In genomic region chr4:24570172-24570571, GRCh38 we compare ENCODE assay signal across 19 cellular contexts. TPM values are rescaled to one million over a fixed set of nuclear protein-coding genes. Genes with fewer than 3 reads are reported as not detected.
DNase-seq lines count a peak whose midpoint lies in the region; ATAC-seq, FAIRE-seq and TF ChIP-seq lines count a peak whose summit lies in the region.
"Had no signal": no experiment of that assay in that cellular context is flagged by ENCODE, and none has a peak within 500 bp of the region (broad histone marks: within the 10 kb centered on the region; RNA-seq: fewer than 3 reads in every experiment).

No MANE protein-coding gene starts in this region.

- no peak overlapping the region for H3K4me3 Mint-ChIP-seq in activated CD4-positive, alpha-beta memory T cell treated with anti-CD3 and anti-CD28 coated beads for 36 hours
- no peak overlapping the region for H3K4me3 Mint-ChIP-seq in activated CD4-positive, alpha-beta memory T cell treated with anti-CD3 and anti-CD28 coated beads, Interleukin-2, amount 10 ng/mL, durations not matched to agents 7 days and 5 days
- H3K4me3 Mint-ChIP-seq in naive thymus-derived CD4-positive, alpha-beta T cell, result peak overlapping the region in 8 of 10 donors; percentile 21 to 71 (median 44)
- H3K4me3 Mint-ChIP-seq: CD14-positive monocyte had no signal

- intact Hi-C loops in activated CD4-positive, alpha-beta memory T cell treated with anti-CD3 and anti-CD28 coated beads for 36 hours (cut with micrococcal nuclease), result loop anchor here (1.0 to 2.0 kb wide), 2 partner anchors 8 to 13 kb away; no protein-coding TSS in a partner anchor
- intact Hi-C loops in naive thymus-derived CD4-positive, alpha-beta T cell (cut with micrococcal nuclease), result no loop called here

- CTCF ChIA-PET in activated CD4-positive, alpha-beta memory T cell treated with anti-CD3 and anti-CD28 coated beads for 36 hours (lab: Charles Lee), result interaction anchor here (0.6 kb wide), 1 partner anchor 34 kb away, joined by 4 read pairs; no protein-coding TSS in a partner anchor
- CTCF ChIA-PET in activated CD4-positive, alpha-beta memory T cell treated with anti-CD3 and anti-CD28 coated beads, Interleukin-2, amount 10 ng/mL, durations not matched to agents 7 days and 5 days (lab: Charles Lee), result interaction anchor here (1.7 kb wide), 1 partner anchor 19 kb away, joined by 5 read pairs; no protein-coding TSS in a partner anchor
- CTCF ChIA-PET in naive thymus-derived CD4-positive, alpha-beta T cell (lab: Charles Lee), result no interaction called here

- H3K4me3 ChIP-seq in SU-DHL-6 (ENCODE audit: insufficient read depth, low read length, poor library complexity, severe bottlenecking), result no peak overlapping the region
- no peak overlapping the region for H3K4me3 ChIP-seq in naive thymus-derived CD4-positive, alpha-beta T cell (ENCODE audit: low read length)
- H3K4me3 ChIP-seq in small intestine (ENCODE audit: low read depth in 1 of 2, low read length in 2 of 2), result no peak overlapping the region
- H3K4me3 ChIP-seq: heart left ventricle, PC-9, SK-N-MC, upper lobe of right lung had no signal

- H3K27ac ChIP-seq in SU-DHL-6 (ENCODE audit: low read depth, low read length), result no peak overlapping the region
- H3K27ac ChIP-seq in naive thymus-derived CD4-positive, alpha-beta T cell (ENCODE audit: low read depth, low read length), result no peak overlapping the region
- H3K27ac ChIP-seq in small intestine (ENCODE audit: low read depth in 1 of 2, low read length in 1 of 2), result no peak overlapping the region
- H3K27ac ChIP-seq: heart left ventricle, PC-9, SK-N-MC, upper lobe of right lung had no signal

- H3K36me3 Mint-ChIP-seq in activated CD4-positive, alpha-beta memory T cell treated with anti-CD3 and anti-CD28 coated beads for 36 hours, result peaks cover 62% of the 10 kb centered on the region
- H3K36me3 Mint-ChIP-seq in activated CD4-positive, alpha-beta memory T cell treated with anti-CD3 and anti-CD28 coated beads, Interleukin-2, amount 10 ng/mL, durations not matched to agents 7 days and 5 days (ENCODE audit: low read depth), result peaks cover 88% of the 10 kb centered on the region
- H3K36me3 Mint-ChIP-seq in naive thymus-derived CD4-positive, alpha-beta T cell, result peaks cover 7 to 62% (median 47%) of the 10 kb centered on the region in 5 donors

- H3K9me3 ChIP-seq in SU-DHL-6 (ENCODE audit: insufficient read depth, low read length) (no peaks in the 10 kb centered on the region), small intestine (ENCODE audit: control insufficient read depth, low read depth) (no peaks in the 10 kb centered on the region)
- no peaks in the 10 kb centered on the region for H3K9me3 ChIP-seq in naive thymus-derived CD4-positive, alpha-beta T cell (ENCODE audit: control insufficient read depth in 2 of 3, low read length in 3 of 3)
- H3K9me3 ChIP-seq: heart left ventricle, upper lobe of right lung had no signal

- peaks cover 9 to 31% of the 10 kb centered on the region in 2 donors for H3K4me1 ChIP-seq in naive thymus-derived CD4-positive, alpha-beta T cell (ENCODE audit: control insufficient read depth in 2 of 2, insufficient read depth in 2 of 2, low read length in 2 of 2)
- peaks cover 8 to 9% of the 10 kb centered on the region in 2 donors for H3K4me1 ChIP-seq in small intestine (ENCODE audit: control insufficient read depth in 2 of 2, insufficient read depth in 1 of 2, low read depth in 1 of 2, low read length in 1 of 2)

- peak overlapping the region; percentile 1 for H3K4me2 ChIP-seq in SU-DHL-6 (ENCODE audit: low read depth, low read length, poor library complexity, severe bottlenecking)
- H3K4me2 ChIP-seq: PC-9 had no signal

- no peak for FAIRE-seq in small intestine (lab: Jason Lieb, UNC)
- FAIRE-seq: A204.1, HTR-8/SVneo, kidney had no signal

- POLR2A ChIA-PET in activated CD4-positive, alpha-beta memory T cell treated with anti-CD3 and anti-CD28 coated beads for 36 hours (lab: Charles Lee), result no interaction called here
- POLR2A ChIA-PET in activated CD4-positive, alpha-beta memory T cell treated with anti-CD3 and anti-CD28 coated beads, Interleukin-2, amount 10 ng/mL, durations not matched to agents 7 days and 5 days (lab: Charles Lee), result interaction anchor here (0.8 to 1.3 kb wide), 2 partner anchors 10 to 14 kb away, joined by 3 to 5 read pairs; partner anchors contain the start of gene DHX15
- POLR2A ChIA-PET in naive thymus-derived CD4-positive, alpha-beta T cell (lab: Charles Lee), result no interaction called here

- H3K36me3 ChIP-seq in SU-DHL-6 (ENCODE audit: low read length) (peaks cover 66% of the 10 kb centered on the region), small intestine (ENCODE audit: control insufficient read depth in 2 of 2, insufficient read depth in 2 of 2, low read length in 2 of 2) (peaks cover 5 to 7% of the 10 kb centered on the region in 2 donors)
- peaks cover 2 to 35% (median 6%) of the 10 kb centered on the region in 3 experiments for H3K36me3 ChIP-seq in naive thymus-derived CD4-positive, alpha-beta T cell (ENCODE audit: control insufficient read depth in 2 of 3, insufficient read depth in 3 of 3, low read length in 3 of 3)

- ATAC-seq in GM19463 (IDR thresholded peaks at IDR 0.05; ENCODE audit: unreplicated experiment), result peak; percentile 46
- no peak for ATAC-seq in naive thymus-derived CD4-positive, alpha-beta T cell
- ATAC-seq: heart left ventricle, upper lobe of right lung had no signal

- no peaks in the 10 kb centered on the region; the same call in 1 of the 2 replicates for H3F3A ChIP-seq in SU-DHL-6 (ENCODE audit: insufficient read depth)

- WGBS in small intestine, 3 donors, result 48 to 70% (median 50%) methylated on average over 1 of the region's 1 CpG

- no peak for DNase-seq in activated CD4-positive, alpha-beta memory T cell treated with anti-CD3 and anti-CD28 coated beads for 36 hours
- no peak for DNase-seq in activated CD4-positive, alpha-beta memory T cell treated with anti-CD3 and anti-CD28 coated beads, Interleukin-2, amount 10 ng/mL, durations not matched to agents 7 days and 5 days
- DNase-seq in naive thymus-derived CD4-positive, alpha-beta T cell, result no peak
- DNase-seq in NCI-H2171 treated with DMSO at 0.1 percent for 48 hours (lab: John Stamatoyannopoulos, UW) (no peak), NCI-H146 (lab: John Stamatoyannopoulos, UW) (no peak), small intestine (no peak)
- DNase-seq: dermis blood vessel endothelial cell, heart left ventricle, kidney, NCI-H1930, NCI-H524 treated with DMSO at 0.1 percent for 48 hours, PC-9, upper lobe of right lung had no signal

- peaks cover 89% of the 10 kb centered on the region for H4K20me1 ChIP-seq in SU-DHL-6 (ENCODE audit: low read depth, low read length)

- TF ChIP-seq CTCF in SU-DHL-6 (IDR thresholded peaks at IDR 0.05; ENCODE audit: insufficient read depth, low read length, poor library complexity, severe bottlenecking), result no peak

- H3K27me3 ChIP-seq in SU-DHL-6 (ENCODE audit: low read length) (no peaks in the 10 kb centered on the region), small intestine (ENCODE audit: control insufficient read depth in 2 of 2, insufficient read depth in 2 of 2, low read length in 2 of 2) (no peaks in the 10 kb centered on the region)
- H3K27me3 ChIP-seq in naive thymus-derived CD4-positive, alpha-beta T cell (ENCODE audit: control insufficient read depth in 2 of 2, insufficient read depth in 2 of 2, low read length in 2 of 2), result no peaks in the 10 kb centered on the region
- H3K27me3 ChIP-seq: heart left ventricle, upper lobe of right lung had no signal

- H3K4me1 Mint-ChIP-seq in activated CD4-positive, alpha-beta memory T cell treated with anti-CD3 and anti-CD28 coated beads for 36 hours (ENCODE audit: low read depth), result peaks cover 71% of the 10 kb centered on the region
- peaks cover 60% of the 10 kb centered on the region for H3K4me1 Mint-ChIP-seq in activated CD4-positive, alpha-beta memory T cell treated with anti-CD3 and anti-CD28 coated beads, Interleukin-2, amount 10 ng/mL, durations not matched to agents 7 days and 5 days
- peaks cover 57 to 91% (median 81%) of the 10 kb centered on the region in 7 donors for H3K4me1 Mint-ChIP-seq in naive thymus-derived CD4-positive, alpha-beta T cell

- peak overlapping the region; percentile 13 for H3K27ac Mint-ChIP-seq in activated CD4-positive, alpha-beta memory T cell treated with anti-CD3 and anti-CD28 coated beads for 36 hours
- H3K27ac Mint-ChIP-seq in activated CD4-positive, alpha-beta memory T cell treated with anti-CD3 and anti-CD28 coated beads, Interleukin-2, amount 10 ng/mL, durations not matched to agents 7 days and 5 days, result no peak overlapping the region
- H3K27ac Mint-ChIP-seq in naive thymus-derived CD4-positive, alpha-beta T cell, result peak overlapping the region in 5 of 9 donors; percentile 13 to 76 (median 56)

- no peaks in the 10 kb centered on the region for H3K9me2 ChIP-seq in SU-DHL-6 (replicated peaks; ENCODE audit: insufficient read depth, low read length)

- no peaks in the 10 kb centered on the region for H3K9me3 Mint-ChIP-seq in activated CD4-positive, alpha-beta memory T cell treated with anti-CD3 and anti-CD28 coated beads for 36 hours
- H3K9me3 Mint-ChIP-seq in activated CD4-positive, alpha-beta memory T cell treated with anti-CD3 and anti-CD28 coated beads, Interleukin-2, amount 10 ng/mL, durations not matched to agents 7 days and 5 days, result no peaks in the 10 kb centered on the region
- no peaks in the 10 kb centered on the region for H3K9me3 Mint-ChIP-seq in naive thymus-derived CD4-positive, alpha-beta T cell
- H3K9me3 Mint-ChIP-seq: CD14-positive monocyte had no signal

- H3K9ac ChIP-seq in SU-DHL-6 (ENCODE audit: low read length), result no peak overlapping the region

- no peaks in the 10 kb centered on the region for H3K27me3 Mint-ChIP-seq in activated CD4-positive, alpha-beta memory T cell treated with anti-CD3 and anti-CD28 coated beads for 36 hours
- H3K27me3 Mint-ChIP-seq in activated CD4-positive, alpha-beta memory T cell treated with anti-CD3 and anti-CD28 coated beads, Interleukin-2, amount 10 ng/mL, durations not matched to agents 7 days and 5 days, result no peaks in the 10 kb centered on the region
- H3K27me3 Mint-ChIP-seq in naive thymus-derived CD4-positive, alpha-beta T cell, result no peaks in the 10 kb centered on the region

- H2AFZ ChIP-seq in SU-DHL-6 (ENCODE audit: low read depth, low read length, severe bottlenecking), result no peak overlapping the region
- H2AFZ ChIP-seq: PC-9 had no signal

- peaks cover 100% of the 10 kb centered on the region for H3K79me2 ChIP-seq in SU-DHL-6 (ENCODE audit: insufficient read depth, low read length)

RNA-seq across cellular contexts. Expression of gene DHX15, which starts 14.2 kb away (rescaled TPM):
- total RNA-seq in activated CD4-positive, alpha-beta memory T cell treated with anti-CD3 and anti-CD28 coated beads for 36 hours, result 100 to 1,000 TPM; 169 to 172 TPM
- total RNA-seq in activated CD4-positive, alpha-beta memory T cell treated with anti-CD3 and anti-CD28 coated beads, Interleukin-2, amount 10 ng/mL, durations not matched to agents 7 days and 5 days, result 100 to 1,000 TPM; 150 TPM
- 100 to 1,000 TPM; 137 to 186 (median 139) TPM for total RNA-seq in naive thymus-derived CD4-positive, alpha-beta T cell
- 10 to 100 TPM; 44.5 to 69.2 TPM for polyA plus RNA-seq in naive thymus-derived CD4-positive, alpha-beta T cell
- 10 to 100 TPM; 47.6 to 57.5 (median 51.0) TPM for polyA plus RNA-seq in small intestine

Comparison
In these comparisons a context has a peak if more than half of its experiments do, and no peak if none do; other contexts are left out.
1. H3K4me3 Mint-ChIP-seq: peak in naive thymus-derived CD4-positive, alpha-beta T cell (8 of 10); none in activated CD4-positive, alpha-beta memory T cell treated with anti-CD3 and anti-CD28 coated beads for 36 hours (single experiment) and activated CD4-positive, alpha-beta memory T cell treated with anti-CD3 and anti-CD28 coated beads, Interleukin-2, amount 10 ng/mL, durations not matched to agents 7 days and 5 days (single experiment).